ENCODE assay signal across 28 cellular contexts in the genomic region with DNA sequence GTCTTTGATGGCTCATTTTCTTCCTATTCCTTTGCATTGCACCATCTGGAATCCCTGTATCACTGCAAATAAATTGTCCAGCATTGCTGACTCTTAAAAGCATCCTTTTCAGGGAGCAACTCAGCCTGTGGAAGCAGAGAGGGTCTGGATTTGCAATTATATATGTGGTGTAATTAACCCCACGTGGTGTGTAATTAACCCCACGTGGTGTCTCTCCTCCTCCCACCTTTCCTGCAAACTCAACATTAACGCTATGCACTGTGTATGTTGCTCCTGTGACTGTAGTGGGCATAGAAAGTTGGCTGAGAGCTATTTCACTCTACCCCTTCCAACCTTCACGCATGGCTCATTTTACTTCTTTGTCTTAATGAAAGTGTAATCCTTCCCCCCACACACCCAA.
"Had no signal": no experiment of that assay in that cellular context is flagged by ENCODE, and none has a peak within 500 bp of the region (broad histone marks: within the 10 kb centered on the region; RNA-seq: fewer than 3 reads in every experiment).

No MANE protein-coding gene starts in this region.

- FAIRE-seq: colon, endometrium, endothelial cell of umbilical vein, frontal cortex had no signal

- H3K36me3 ChIP-seq: colonic mucosa, esophagus muscularis mucosa, esophagus squamous epithelium, gastrocnemius medialis, gastroesophageal sphincter, heart left ventricle, heart right ventricle had no signal

- DNase-seq: colonic mucosa; cortex of kidney; dermis blood vessel endothelial cell; dorsolateral prefrontal cortex; effector CD4-positive, alpha-beta T cell; effector CD8-positive, alpha-beta T cell; effector memory CD4-positive, alpha-beta T cell; effector memory CD8-positive, alpha-beta T cell; endodermal cell; erythroblast; esophagus squamous epithelium; foreskin fibroblast; foreskin keratinocyte; foreskin melanocyte; gastrocnemius medialis; glutamatergic neuron; head of caudate nucleus; heart left ventricle; heart right ventricle had no signal

- ATAC-seq: effector memory CD8-positive, alpha-beta T cell; esophagus mucosa; foreskin keratinocyte; gastrocnemius medialis; gastroesophageal sphincter; heart left ventricle; heart right ventricle had no signal

- H3K27ac ChIP-seq: colonic mucosa, coronary artery, dorsolateral prefrontal cortex, epithelial cell of prostate, esophagus muscularis mucosa, esophagus squamous epithelium, foreskin keratinocyte, gastrocnemius medialis, gastroesophageal sphincter, heart left ventricle, heart right ventricle had no signal

- H3K4me1 ChIP-seq: colonic mucosa, esophagus squamous epithelium, foreskin keratinocyte, gastrocnemius medialis, gastroesophageal sphincter, heart left ventricle, heart right ventricle had no signal

- H3K27me3 ChIP-seq: colonic mucosa, dorsolateral prefrontal cortex, esophagus muscularis mucosa, esophagus squamous epithelium, foreskin keratinocyte, gastrocnemius medialis, gastroesophageal sphincter, heart left ventricle, heart right ventricle had no signal

- H3K4me3 ChIP-seq: colonic mucosa, coronary artery, dorsolateral prefrontal cortex, esophagus muscularis mucosa, esophagus squamous epithelium, gastrocnemius medialis, gastroesophageal sphincter, heart left ventricle, heart right ventricle had no signal

- H3K9me3 ChIP-seq: colonic mucosa, esophagus muscularis mucosa, esophagus squamous epithelium, gastrocnemius medialis, gastroesophageal sphincter, heart left ventricle, heart right ventricle had no signal
